9 cellular contexts compared by ENCODE assay signal in genomic region chr22:27879923-27880322, GRCh38.
DNase-seq lines count a peak whose midpoint lies in the region; ATAC-seq and TF ChIP-seq lines count a peak whose summit lies in the region.
"Had no signal": no experiment of that assay in that cellular context is flagged by ENCODE, and none has a peak within 500 bp of the region (broad histone marks: within the 10 kb centered on the region; RNA-seq: fewer than 3 reads in every experiment).

No MANE protein-coding gene starts in this region.

- peak; percentile 62 for TF ChIP-seq CTCF in KMS-11 (conservative IDR thresholded peaks at IDR 0.05; ENCODE audit: low read depth, low read length)

- no peak for ATAC-seq in HG03342 (IDR thresholded peaks at IDR 0.05; ENCODE audit: unreplicated experiment)
- ATAC-seq in HG03460 (IDR thresholded peaks at IDR 0.05; ENCODE audit: unreplicated experiment): no peak
- no peak for ATAC-seq in HG03439 (IDR thresholded peaks at IDR 0.05; ENCODE audit: unreplicated experiment)

- H3K4me2 ChIP-seq in KMS-11: no peak overlapping the region

- DNase-seq in ELF-1 (ENCODE audit: low read depth, low spot score): peak; percentile 43
- DNase-seq in amniotic epithelial cell (ENCODE audit: low read depth): peak; percentile 50
- DNase-seq in iPS DF 6.9 (ENCODE audit: low read depth, low spot score): peak; percentile 33
- DNase-seq in superior temporal gyrus (ENCODE audit: extremely low spot score): peak; percentile 61

- no peak overlapping the region for H3K27ac ChIP-seq in KMS-11
- H3K27ac ChIP-seq in iPS DF 6.9 (ENCODE audit: low read length): no peak overlapping the region
- H3K27ac ChIP-seq: parathyroid adenoma had no signal

- no CpG with 5 or more reads among the region's 1 CpG for WGBS in iPS DF 6.9 (ENCODE audit: insufficient coverage, insufficient read length)

- peaks cover 50% of the 10 kb centered on the region for H4K20me1 ChIP-seq in KMS-11 (ENCODE audit: insufficient read depth)

- H3K36me3 ChIP-seq in KMS-11 (ENCODE audit: insufficient read depth) (no peaks in the 10 kb centered on the region; the same call in 1 of the 2 replicates), iPS DF 6.9 (ENCODE audit: control insufficient read depth, insufficient read depth, low read length) (no peaks in the 10 kb centered on the region)

- H3K9ac ChIP-seq in KMS-11: no peak overlapping the region
- H3K9ac ChIP-seq: parathyroid adenoma had no signal

- H3K4me3 ChIP-seq in KMS-11 (IDR thresholded peaks at IDR 0.05; ENCODE audit: insufficient read depth, low read depth, low read length): no peak overlapping the region
- no peak overlapping the region for H3K4me3 ChIP-seq in iPS DF 6.9 (ENCODE audit: low read length)

- H3K4me1 ChIP-seq in KMS-11 (ENCODE audit: low read depth, poor library complexity, severe bottlenecking) (peaks cover 72% of the 10 kb centered on the region), iPS DF 6.9 (ENCODE audit: control insufficient read depth, insufficient read depth, low read length) (peaks cover 4% of the 10 kb centered on the region)
- H3K4me1 ChIP-seq: parathyroid adenoma had no signal

- peaks cover 35% of the 10 kb centered on the region for H3K79me2 ChIP-seq in KMS-11 (ENCODE audit: insufficient read depth, low read depth)
- H3K79me2 ChIP-seq: parathyroid adenoma had no signal

- no peak overlapping the region for H2AFZ ChIP-seq in KMS-11 (ENCODE audit: low read depth)
- H2AFZ ChIP-seq: parathyroid adenoma had no signal

- no peaks in the 10 kb centered on the region for H3K27me3 ChIP-seq in KMS-11 (ENCODE audit: insufficient read depth, low read depth)
- no peaks in the 10 kb centered on the region for H3K27me3 ChIP-seq in iPS DF 6.9 (ENCODE audit: control insufficient read depth, insufficient read depth, low read length)

- no peaks in the 10 kb centered on the region for H3K9me3 ChIP-seq in iPS DF 6.9 (ENCODE audit: control insufficient read depth, insufficient read depth, low read length)
